In the genomic region with DNA sequence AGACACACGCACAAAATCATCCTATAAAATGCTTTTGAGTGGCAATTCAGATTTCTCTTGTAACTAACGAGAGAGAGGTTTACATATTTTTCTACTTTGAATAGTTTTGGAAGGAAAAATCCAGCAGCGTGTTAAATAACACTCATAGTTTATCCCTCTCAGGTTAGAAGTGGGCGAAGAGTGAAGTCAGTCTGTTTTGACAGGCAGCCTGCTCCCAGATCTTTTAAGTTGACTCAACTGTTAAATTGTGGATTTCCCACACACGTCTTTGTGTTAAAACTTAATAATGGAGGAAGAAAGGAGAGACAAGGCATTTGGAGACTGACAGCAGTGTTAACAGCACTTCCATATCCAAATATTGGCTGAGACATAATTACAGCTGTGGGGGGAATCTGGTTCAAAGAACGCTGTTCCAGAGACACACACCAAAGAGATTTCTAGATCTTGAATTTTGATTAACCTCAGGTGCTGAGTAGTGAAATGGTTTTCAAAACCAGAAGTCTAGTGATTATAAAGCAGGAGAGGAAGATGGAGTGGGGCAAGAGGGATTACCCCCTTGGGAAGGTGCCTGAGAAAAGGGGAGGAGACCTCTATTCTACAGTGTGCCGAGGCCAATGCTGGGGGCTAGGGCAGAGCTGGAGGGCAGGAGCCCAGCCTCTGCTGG, we compare ENCODE assay signal across 1 cellular context.
TF ChIP-seq lines count a peak whose summit lies in the region.

No MANE protein-coding gene starts in this region.

TF ChIP-seq in GM12878, 131 proteins besides CTCF, POLR2A, EP300 and RAD21 (continued from another document):
- TF ChIP-seq NBN (IDR thresholded peaks at IDR 0.05) (no peak), NR2C2 (IDR thresholded peaks at IDR 0.05; ENCODE audit: borderline replicate concordance, control insufficient read depth, insufficient read length, low read depth) (no peak), RELA (IDR thresholded peaks at IDR 0.05; ENCODE audit: borderline replicate concordance, partially characterized antibody) (no peak), CBX5 (IDR thresholded peaks at IDR 0.05; ENCODE audit: low read depth) (no peak), MYB (IDR thresholded peaks at IDR 0.05; ENCODE audit: borderline replicate concordance, low read depth, low read length) (no peak), MTA3 (IDR thresholded peaks at IDR 0.05; ENCODE audit: borderline replicate concordance, low read length) (no peak), RUNX3 (IDR thresholded peaks at IDR 0.05; ENCODE audit: low read length) (no peak)
- TF ChIP-seq, protein P1, sequence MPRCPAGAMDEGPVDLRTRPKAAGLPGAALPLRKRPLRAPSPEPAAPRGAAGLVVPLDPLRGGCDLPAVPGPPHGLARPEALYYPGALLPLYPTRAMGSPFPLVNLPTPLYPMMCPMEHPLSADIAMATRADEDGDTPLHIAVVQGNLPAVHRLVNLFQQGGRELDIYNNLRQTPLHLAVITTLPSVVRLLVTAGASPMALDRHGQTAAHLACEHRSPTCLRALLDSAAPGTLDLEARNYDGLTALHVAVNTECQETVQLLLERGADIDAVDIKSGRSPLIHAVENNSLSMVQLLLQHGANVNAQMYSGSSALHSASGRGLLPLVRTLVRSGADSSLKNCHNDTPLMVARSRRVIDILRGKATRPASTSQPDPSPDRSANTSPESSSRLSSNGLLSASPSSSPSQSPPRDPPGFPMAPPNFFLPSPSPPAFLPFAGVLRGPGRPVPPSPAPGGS (IDR thresholded peaks at IDR 0.05; ENCODE audit: borderline replicate concordance, insufficient read depth, low read depth, low read length, poor library complexity, severe bottlenecking), result no peak
TF ChIP-seq in GM12878: peak in this region for 0.
